Comparison of ENCODE assay signal across 8 cellular contexts in genomic region chr16:67226804-67227566, GRCh38. TPM values are rescaled to one million over a fixed set of nuclear protein-coding genes. Genes with fewer than 3 reads are reported as not detected.
A peak's percentile ranks its signal among the peaks of the same experiment; 100 is the strongest.
DNase-seq lines count a peak whose midpoint lies in the region; ATAC-seq, FAIRE-seq and TF ChIP-seq lines count a peak whose summit lies in the region.

Gene TMEM208, plus strand, starts transcription at chr16:67227130. Its CDS starts 89 bp downstream, at chr16:67227219.

- DNase-seq in ACHN (peak; percentile 100), NCI-H2227 (lab: John Stamatoyannopoulos, UW; ENCODE audit: unreplicated experiment) (peak; percentile 98), WERI-Rb-1 (peak; percentile 99), mammary epithelial cell (peak; percentile 98), iPS-NIHi11 (ENCODE audit: low spot score) (peak; percentile 99), small intestine (peak; percentile 99)

- no peaks in the 10 kb centered on the region for H3K9me3 ChIP-seq in WERI-Rb-1 (ENCODE audit: severe bottlenecking)
- no peaks in the 10 kb centered on the region for H3K9me3 ChIP-seq in mammary epithelial cell (replicated peaks; ENCODE audit: insufficient read depth, low read length)
- H3K9me3 ChIP-seq in small intestine (ENCODE audit: control insufficient read depth, low read depth), result no peaks in the 10 kb centered on the region

- dilution Hi-C loops in mammary epithelial cell (cut with HindIII; ENCODE audit: low sequenced_read_pairs), result no loop called here

- TF ChIP-seq CTCF in WERI-Rb-1 (IDR thresholded peaks at IDR 0.05; ENCODE audit: low read depth, low read length) (peak; percentile 22; the same call in 1 of the 2 replicates), mammary epithelial cell (conservative IDR thresholded peaks at IDR 0.05 in 1 of 2, IDR thresholded peaks at IDR 0.05 in 1 of 2; ENCODE audit: extremely low read depth in 1 of 2, insufficient read depth in 1 of 2, low read depth in 1 of 2, low read length in 2 of 2) (peak in 1 of 2 donors; percentile 22)

- H2AFZ ChIP-seq in mammary epithelial cell (ENCODE audit: low read depth, low read length), result peak within 1 kb of the TSS; percentile 92

- CTCF ChIA-PET in mammary epithelial cell (lab: Charles Lee; ENCODE audit: low non-redundant PET), result interaction anchor here (1.0 kb wide), 1 partner anchor 17 kb away, joined by 4 read pairs; no protein-coding TSS in a partner anchor

- no peaks in the 10 kb centered on the region for H4K20me1 ChIP-seq in mammary epithelial cell (ENCODE audit: insufficient read depth, low read length)

- peaks cover 36% of the 10 kb centered on the region for H3K36me3 ChIP-seq in WERI-Rb-1
- H3K36me3 ChIP-seq in mammary epithelial cell (ENCODE audit: insufficient read depth, low read length), result peaks cover 17% of the 10 kb centered on the region
- peaks cover 3 to 18% of the 10 kb centered on the region in 2 donors for H3K36me3 ChIP-seq in small intestine (ENCODE audit: control insufficient read depth in 2 of 2, insufficient read depth in 2 of 2, low read length in 2 of 2)

- intact Hi-C loops in mammary epithelial cell (cut with micrococcal nuclease), result loop anchor here (1.0 kb wide), 2 partner anchors 19 to 28 kb away; partner anchors contain the start of gene ELMO3

- H3K9ac ChIP-seq in mammary epithelial cell (ENCODE audit: insufficient read depth, low read length), result peak within 1 kb of the TSS; percentile 95

- BruUV-seq in mammary epithelial cell (replicated peaks; lab: Mats Ljungman, UMichigan), result no TSS peak

- peak within 1 kb of the TSS; percentile 92 for H3K4me2 ChIP-seq in mammary epithelial cell (ENCODE audit: insufficient read depth, low read depth, low read length)

- ATAC-seq in GM18870 (IDR thresholded peaks at IDR 0.05; ENCODE audit: unreplicated experiment) (peak; percentile 71), HG03135 (IDR thresholded peaks at IDR 0.05; ENCODE audit: unreplicated experiment) (peak; percentile 90)

- in situ Hi-C loops in ACHN (cut with HindIII; ENCODE audit: low pct_ligation_motif_present, low pct_unique_long_range_greater_than_20kb, low sequenced_read_pairs), result no loop called here
- in situ Hi-C loops in mammary epithelial cell (cut with MboI; ENCODE audit: low sequenced_read_pairs in 2 of 2), result no loop called here

- H3K4me3 ChIP-seq in WERI-Rb-1 (ENCODE audit: low read depth, low read length) (peak within 1 kb of the TSS; percentile 91), mammary epithelial cell (replicated peaks in 1 of 3; ENCODE audit: insufficient read depth in 1 of 3, low read depth in 2 of 3, low read length in 3 of 3) (peak within 1 kb of the TSS; percentile 71 to 98 (median 86)), small intestine (ENCODE audit: low read depth in 1 of 2, low read length in 2 of 2) (peak within 1 kb of the TSS; percentile 86 to 95)

- peaks cover 27% of the 10 kb centered on the region for H3K79me2 ChIP-seq in mammary epithelial cell (ENCODE audit: insufficient read depth, low read length)

- H3K27me3 ChIP-seq in WERI-Rb-1 (ENCODE audit: insufficient read depth, low read depth, severe bottlenecking), result no peaks in the 10 kb centered on the region
- H3K27me3 ChIP-seq in mammary epithelial cell (ENCODE audit: insufficient read depth, low read length), result no peaks in the 10 kb centered on the region
- no peaks in the 10 kb centered on the region for H3K27me3 ChIP-seq in small intestine (ENCODE audit: control insufficient read depth in 2 of 2, insufficient read depth in 2 of 2, low read length in 2 of 2)

- FAIRE-seq in small intestine (lab: Jason Lieb, UNC), result no peak

- H3K27ac ChIP-seq in WERI-Rb-1 (peak within 1 kb of the TSS; percentile 46), mammary epithelial cell (ENCODE audit: insufficient read depth, low read depth, low read length) (peak within 1 kb of the TSS; percentile 73), small intestine (ENCODE audit: low read depth in 1 of 2, low read length in 1 of 2) (peak within 1 kb of the TSS; percentile 27 to 89)

- 2% methylated on average over 28 of the region's 46 CpGs for WGBS in mammary epithelial cell (ENCODE audit: low coverage, missing lambda C conversion rate)
- WGBS in small intestine, 3 donors, result 0% methylated on average over 44 to 46 of the region's 46 CpGs

- peaks cover 11% of the 10 kb centered on the region for H3K4me1 ChIP-seq in mammary epithelial cell (ENCODE audit: insufficient read depth, low read length)
- H3K4me1 ChIP-seq in small intestine (ENCODE audit: control insufficient read depth in 2 of 2, insufficient read depth in 1 of 2, low read depth in 1 of 2, low read length in 1 of 2), result peaks cover 0 to 6% of the 10 kb centered on the region in 2 donors

RNA-seq across cellular contexts. Expression of gene TMEM208, which starts in this region (rescaled TPM):
- total RNA-seq in mammary epithelial cell, result 10 to 100 TPM; 24.5 to 43.1 TPM
- polyA plus RNA-seq in mammary epithelial cell, result 62.9 TPM
- 54.5 TPM for polyA minus RNA-seq in mammary epithelial cell
- polyA plus RNA-seq in small intestine, result 100 to 1,000 TPM in 2 of 3 donors, 10 to 100 TPM in 1; 83.2 to 153 (median 121) TPM

Comparison
In these comparisons a context has a peak if more than half of its experiments do, and no peak if none do; other contexts are left out.
1. Peak in every context shown above with its lines: DNase-seq, ATAC-seq, H3K4me3 ChIP-seq and H3K27ac ChIP-seq.